ENCODE assay signal across 8 cellular contexts in the genomic region with DNA sequence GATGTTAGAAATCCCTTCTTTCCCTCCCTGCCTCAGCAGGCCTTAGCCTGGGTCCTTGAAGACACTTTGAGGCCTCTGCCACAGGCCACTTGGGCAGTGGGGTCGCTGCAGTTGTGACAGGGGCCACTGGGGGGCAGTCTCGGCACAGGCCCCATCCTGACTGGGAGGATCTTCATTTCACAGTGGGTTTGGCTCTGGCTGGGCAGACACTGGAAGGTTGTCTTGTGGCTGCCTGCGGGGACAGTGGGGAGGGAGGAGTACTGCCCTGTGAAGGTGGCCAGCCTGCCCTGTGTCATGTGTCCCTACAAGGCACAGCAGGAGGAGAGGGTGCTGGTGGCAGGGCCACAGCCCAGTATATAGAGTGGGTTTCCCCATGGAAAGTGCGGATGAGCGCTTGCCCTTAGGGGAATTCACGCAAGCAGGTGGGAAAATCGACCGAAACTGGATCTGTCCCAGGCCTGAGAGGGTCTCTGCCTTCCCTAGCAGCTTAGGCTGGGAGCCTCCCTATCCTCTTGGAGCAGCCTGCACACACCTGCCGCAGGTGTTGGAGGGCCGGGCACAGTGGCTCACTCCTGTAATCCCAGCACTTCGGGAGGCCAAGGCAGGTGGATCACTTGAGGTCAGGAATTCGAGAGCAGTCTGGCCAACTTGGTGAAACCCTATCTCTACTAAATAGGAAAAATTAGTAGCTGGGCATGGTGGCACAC. TPM values are rescaled to one million over a fixed set of nuclear protein-coding genes. Genes with fewer than 3 reads are reported as not detected.
DNase-seq lines count a peak whose midpoint lies in the region; ATAC-seq, FAIRE-seq and TF ChIP-seq lines count a peak whose summit lies in the region.
"Had no signal": no experiment of that assay in that cellular context is flagged by ENCODE, and none has a peak within 500 bp of the region (broad histone marks: within the 10 kb centered on the region; RNA-seq: fewer than 3 reads in every experiment).

No MANE protein-coding gene starts in this region.

- no peak overlapping the region for H2AFZ ChIP-seq in mammary epithelial cell (ENCODE audit: low read depth, low read length)
- no peak overlapping the region for H2AFZ ChIP-seq in keratinocyte (ENCODE audit: control insufficient read depth, low read length)

- FAIRE-seq in keratinocyte (lab: Jason Lieb, UNC), result no peak
- FAIRE-seq: endometrium had no signal

- peak; percentile 87 for ATAC-seq in WTC11
- ATAC-seq in GM19395 (IDR thresholded peaks at IDR 0.05; ENCODE audit: unreplicated experiment), result no peak

- H3K4me1 ChIP-seq in mammary epithelial cell (ENCODE audit: insufficient read depth, low read length) (no peaks in the 10 kb centered on the region), keratinocyte (ENCODE audit: control insufficient read depth, extremely low read depth, insufficient read depth, low read length) (no peaks in the 10 kb centered on the region)

- H3K9ac ChIP-seq in mammary epithelial cell (ENCODE audit: insufficient read depth, low read length), result no peak overlapping the region
- no peak overlapping the region for H3K9ac ChIP-seq in keratinocyte (ENCODE audit: control insufficient read depth, extremely low read depth, insufficient read depth, low read length)

- no peaks in the 10 kb centered on the region for H3K9me1 ChIP-seq in keratinocyte (ENCODE audit: control insufficient read depth, extremely low read depth, insufficient read depth, low read length)

- H3K4me2 ChIP-seq in mammary epithelial cell (ENCODE audit: insufficient read depth, low read depth, low read length) (no peak overlapping the region), keratinocyte (ENCODE audit: control insufficient read depth, extremely low read depth, insufficient read depth, low read depth, low read length) (no peak overlapping the region)

- H3K27ac ChIP-seq in mammary epithelial cell (ENCODE audit: insufficient read depth, low read depth, low read length) (no peak overlapping the region), keratinocyte (ENCODE audit: control insufficient read depth, insufficient read depth, low read length) (no peak overlapping the region)

- peaks cover 49% of the 10 kb centered on the region for H3K36me3 Mint-ChIP-seq in WTC11

- CTCF ChIA-PET in WTC11 (lab: Charles Lee) (interaction anchor here (0.6 to 2.0 kb wide), 13 partner anchors 10 to 1638 kb away, joined by 3 to 7 read pairs (median 5); partner anchors contain the start of gene GINS2), mammary epithelial cell (lab: Charles Lee; ENCODE audit: low non-redundant PET) (no interaction called here)

- POLR2A ChIA-PET in WTC11 (lab: Charles Lee), result no interaction called here

- DNase-seq in GM12865 (ENCODE audit: low read depth) (peak; percentile 67), LoVo (ENCODE audit: low spot score) (peak; percentile 9), WTC11 (ENCODE audit: low spot score) (peak; percentile 90), mammary epithelial cell (peak; percentile 36), keratinocyte (ENCODE audit: low read depth, low spot score) (no peak)
- DNase-seq in stimulated activated CD4-positive, alpha-beta T cell treated with anti-CD3 and anti-CD28 coated beads, Interleukin-4, amount 100 ng/mL, for 1 hour, result peak; percentile 67

- 54% methylated on average over 8 of the region's 12 CpGs for WGBS in mammary epithelial cell (ENCODE audit: low coverage, missing lambda C conversion rate)

- H3K27ac Mint-ChIP-seq in WTC11, result peak overlapping the region; percentile 75

- H3K27me3 Mint-ChIP-seq in WTC11 (ENCODE audit: low read depth), result no peaks in the 10 kb centered on the region

- H3K79me2 ChIP-seq in mammary epithelial cell (ENCODE audit: insufficient read depth, low read length), result no peaks in the 10 kb centered on the region
- no peaks in the 10 kb centered on the region for H3K79me2 ChIP-seq in keratinocyte (ENCODE audit: control insufficient read depth, insufficient read depth, low read length)

- H3K9me3 Mint-ChIP-seq in WTC11, result no peaks in the 10 kb centered on the region

- BruUV-seq in mammary epithelial cell (replicated peaks; lab: Mats Ljungman, UMichigan), result no TSS peak

- H4K20me1 ChIP-seq in mammary epithelial cell (ENCODE audit: insufficient read depth, low read length), result peaks cover 5% of the 10 kb centered on the region
- peaks cover 3% of the 10 kb centered on the region for H4K20me1 ChIP-seq in keratinocyte (ENCODE audit: control insufficient read depth, extremely low read depth, insufficient read depth, low read length)

- H3K27me3 ChIP-seq in mammary epithelial cell (ENCODE audit: insufficient read depth, low read length) (no peaks in the 10 kb centered on the region), keratinocyte (ENCODE audit: control insufficient read depth, extremely low read depth, insufficient read depth, low read length) (no peaks in the 10 kb centered on the region)

- in situ Hi-C loops in mammary epithelial cell (cut with MboI; ENCODE audit: low sequenced_read_pairs in 2 of 2), result no loop called here

- H3K4me3 Mint-ChIP-seq in WTC11, result no peak overlapping the region

- intact Hi-C loops in mammary epithelial cell (cut with micrococcal nuclease), result loop anchor here (1.0 to 2.0 kb wide), 2 partner anchors 61 to 100 kb away; no protein-coding TSS in a partner anchor

- H3K4me1 Mint-ChIP-seq in WTC11, result no peaks in the 10 kb centered on the region

- TF ChIP-seq CTCF in GM12865 (IDR thresholded peaks at IDR 0.05; ENCODE audit: insufficient read depth, low read depth, low read length, missing control alignments), result peak; percentile 95
- TF ChIP-seq CTCF in WTC11 (IDR thresholded peaks at IDR 0.05), result peak; percentile 91
- TF ChIP-seq CTCF in mammary epithelial cell (conservative IDR thresholded peaks at IDR 0.05 in 1 of 2, IDR thresholded peaks at IDR 0.05 in 1 of 2; ENCODE audit: extremely low read depth in 1 of 2, insufficient read depth in 1 of 2, low read depth in 1 of 2, low read length in 2 of 2), result peak; percentile 87 to 93
- TF ChIP-seq CTCF in keratinocyte (optimal IDR thresholded peaks at IDR 0.05 in 1 of 3, IDR thresholded peaks at IDR 0.05 in 1 of 3, conservative IDR thresholded peaks at IDR 0.05 in 1 of 3; ENCODE audit: extremely low read depth in 1 of 3, insufficient read depth in 2 of 3, low read length in 3 of 3), result peak; percentile 92 to 95 (median 93)

- no peak overlapping the region for H3K4me3 ChIP-seq in GM12865 (ENCODE audit: low read depth, low read length)
- no peak overlapping the region for H3K4me3 ChIP-seq in mammary epithelial cell (replicated peaks in 1 of 3; ENCODE audit: insufficient read depth in 1 of 3, low read depth in 2 of 3, low read length in 3 of 3)
- H3K4me3 ChIP-seq in keratinocyte (ENCODE audit: control insufficient read depth in 2 of 3, extremely low read depth in 1 of 3, insufficient read depth in 2 of 3, low read depth in 1 of 3, low read length in 3 of 3), result no peak overlapping the region

- H3K36me3 ChIP-seq in mammary epithelial cell (ENCODE audit: insufficient read depth, low read length) (peaks cover 1% of the 10 kb centered on the region), keratinocyte (ENCODE audit: control insufficient read depth in 2 of 2, extremely low read depth in 1 of 2, insufficient read depth in 2 of 2, low read length in 2 of 2) (peaks cover 7 to 43% of the 10 kb centered on the region in 2 experiments)

- dilution Hi-C loops in mammary epithelial cell (cut with HindIII; ENCODE audit: low sequenced_read_pairs) (loop anchor here (5.0 kb wide), 1 partner anchor 102 kb away; no protein-coding TSS in a partner anchor), keratinocyte (cut with MboI; ENCODE audit: extremely low pct_ligation_motif_present, low sequenced_read_pairs) (no loop called here)

- H3K9me3 ChIP-seq in mammary epithelial cell (replicated peaks; ENCODE audit: insufficient read depth, low read length) (no peaks in the 10 kb centered on the region), keratinocyte (ENCODE audit: control insufficient read depth, low read depth, low read length) (no peaks in the 10 kb centered on the region)

TF ChIP-seq in WTC11, 78 proteins besides CTCF, POLR2A, EP300 and RAD21 (continues in another document):
- no peak for TF ChIP-seq FOXJ3 (CRISPR knock-in tag; IDR thresholded peaks at IDR 0.05; ENCODE audit: borderline replicate concordance)
- no peak for TF ChIP-seq MXD4 (CRISPR knock-in tag; IDR thresholded peaks at IDR 0.05; ENCODE audit: borderline replicate concordance)

RNA-seq across cellular contexts. Expression of gene GINS2, which starts 28.8 kb away (rescaled TPM):
- total RNA-seq in WTC11 (2021) (35.5 to 38.4 TPM (median 38.0 TPM) in 3 replicates), mammary epithelial cell (10 to 100 TPM in 1 of 2 donors, 1 to 10 TPM in 1; 1.5 to 32.5 TPM)
- polyA plus RNA-seq in mammary epithelial cell (23.2 TPM), keratinocyte (2.0 to 11.2 TPM (median 10.4 TPM) in 3 replicates)
- polyA minus RNA-seq in mammary epithelial cell (8.8 TPM), keratinocyte (0.96 to 4.6 TPM (median 4.0 TPM) in 3 replicates)
- 0.66 TPM for polyA plus RNA-seq in keratinocyte (2011; ENCODE audit: low read depth)
- 3.3 and 4.0 TPM in 2 replicates for polyA plus RNA-seq in keratinocyte (2011; cell fraction: cytosol; rRNA removed)
- 1.6 and 1.7 TPM in 2 replicates for polyA plus RNA-seq in keratinocyte (2011; cell fraction: nucleus; rRNA removed)
- polyA plus RNA-seq in keratinocyte (2012; ENCODE audit: low replicate concordance), result 0.68 and 8.4 TPM in 2 replicates
- polyA minus RNA-seq in keratinocyte (2011; cell fraction: cytosol; rRNA and poly(A)+ RNA removed), result 1.2 TPM
- polyA minus RNA-seq in keratinocyte (2011; cell fraction: nucleus; rRNA and poly(A)+ RNA removed), result 0.53 and 0.78 TPM in 2 replicates

RNA-seq across cellular contexts. Expression of gene GSE1, which starts 46.8 kb away (rescaled TPM):
- total RNA-seq in WTC11 (2021) (91.0 to 124 TPM (median 93.8 TPM) in 3 replicates), mammary epithelial cell (10 to 100 TPM; 19.3 to 24.3 TPM)
- polyA plus RNA-seq in mammary epithelial cell (5.2 TPM), keratinocyte (4.3 to 6.2 TPM (median 5.0 TPM) in 3 replicates)
- polyA minus RNA-seq in mammary epithelial cell (8.5 TPM), keratinocyte (6.8 to 9.9 TPM (median 9.3 TPM) in 3 replicates)
- 16.7 TPM for polyA plus RNA-seq in keratinocyte (2011; ENCODE audit: low read depth)
- polyA plus RNA-seq in keratinocyte (2011; cell fraction: cytosol; rRNA removed), result 5.7 and 5.8 TPM in 2 replicates
- polyA plus RNA-seq in keratinocyte (2011; cell fraction: nucleus; rRNA removed), result 25.5 and 27.8 TPM in 2 replicates
- polyA plus RNA-seq in keratinocyte (2012; ENCODE audit: low replicate concordance), result 5.8 and 16.8 TPM in 2 replicates
- polyA minus RNA-seq in keratinocyte (2011; cell fraction: cytosol; rRNA and poly(A)+ RNA removed), result 11.3 TPM
- 22.2 and 29.6 TPM in 2 replicates for polyA minus RNA-seq in keratinocyte (2011; cell fraction: nucleus; rRNA and poly(A)+ RNA removed)
